8 cellular contexts compared by ENCODE assay signal in genomic region chr21:33199516-33200217, GRCh38. TPM values are rescaled to one million over a fixed set of nuclear protein-coding genes. Genes with fewer than 3 reads are reported as not detected.
A peak's percentile ranks its signal among the peaks of the same experiment; 100 is the strongest.
DNase-seq lines count a peak whose midpoint lies in the region; ATAC-seq, FAIRE-seq and TF ChIP-seq lines count a peak whose summit lies in the region.

No MANE protein-coding gene starts in this region.

- TF ChIP-seq RAD21 in HepG2 (CRISPR knock-in tag; IDR thresholded peaks at IDR 0.05): peak; percentile 86

- POLR2A ChIA-PET in HepG2 (lab: Yijun Ruan, JAX): interaction anchor here (1.1 kb wide), 1 partner anchor 125 kb away, joined by 5 read pairs; the partner anchor contains the start of gene IFNAR1

- H2AFZ ChIP-seq in HepG2 (ENCODE audit: low read length): no peak overlapping the region

- peak; percentile 90 for FAIRE-seq in HepG2 (lab: Jason Lieb, UNC)

- CTCF ChIA-PET in HepG2 (lab: Yijun Ruan, JAX; ENCODE audit: low intra/inter-chr PET ratio, low total read pairs): interaction anchor here (0.7 to 2.2 kb wide), 6 partner anchors 31 to 245 kb away, joined by 3 to 22 read pairs (median 10); no protein-coding TSS in a partner anchor

- DNase-seq in AG20443 (ENCODE audit: low spot score): peak; percentile 87
- DNase-seq in NCI-H345 treated with DMSO at 0.1 percent for 48 hours (lab: John Stamatoyannopoulos, UW; ENCODE audit: unreplicated experiment): peak; percentile 91
- peak; percentile 75 for DNase-seq in activated CD4-positive, CD25-positive, alpha-beta regulatory T cell treated with anti-CD3 and anti-CD28 coated beads, Interleukin-2, amount 50 U/mL, for 16 hours (ENCODE audit: low read depth, low spot score)
- peak; percentile 86 for DNase-seq in cerebellum (ENCODE audit: low spot score)
- peak; percentile 88 for DNase-seq in HepG2 (ENCODE audit: low spot score)
- peak; percentile 42 to 68 (median 68) for DNase-seq in stimulated activated CD4-positive, alpha-beta T cell treated with anti-CD3 and anti-CD28 coated beads, TNF-alpha, amount 100 ng/mL, for 1 hour (ENCODE audit: low read depth in 3 of 3, low spot score in 1 of 3)

- no TSS peak for BruUV-seq in HepG2 (replicated peaks; lab: Mats Ljungman, UMichigan)

- TF ChIP-seq EP300 in HepG2 (IDR thresholded peaks at IDR 0.05; ENCODE audit: low read depth in 2 of 2, low read length in 2 of 2) (no peak), HepG2 (CRISPR knock-in tag; IDR thresholded peaks at IDR 0.05; ENCODE audit: borderline replicate concordance) (no peak)

- no peaks in the 10 kb centered on the region for H3K36me3 ChIP-seq in HepG2 (replicated peaks in 1 of 2; ENCODE audit: control insufficient read depth in 1 of 2, insufficient read depth in 2 of 2, low read length in 2 of 2)

- no peak overlapping the region for H3K4me3 ChIP-seq in HepG2 (replicated peaks in 1 of 3; ENCODE audit: insufficient read depth in 1 of 3, low read depth in 2 of 3, low read length in 3 of 3)

- H3K9me3 ChIP-seq in HepG2 (ENCODE audit: low read length): no peaks in the 10 kb centered on the region

- H3K27me3 ChIP-seq in HepG2 (ENCODE audit: control insufficient read depth in 1 of 2, insufficient read depth in 2 of 2, low read length in 2 of 2): peaks cover 0 to 20% of the 10 kb centered on the region in 2 experiments; a peak in 2 of 5 replicates

- WGBS in HepG2 (ENCODE audit: low lambda C conversion rate): 18% methylated on average over 8 of the region's 8 CpGs

- in situ Hi-C loops in HepG2 (cut with HindIII; ENCODE audit: extremely low pct_ligation_motif_present, low pct_unique_long_range_greater_than_20kb): loop anchor here (5.0 to 10.0 kb wide), 4 partner anchors 163 to 365 kb away; no protein-coding TSS in a partner anchor

- ATAC-seq in GM18907 (IDR thresholded peaks at IDR 0.05; ENCODE audit: unreplicated experiment): peak; percentile 69
- ATAC-seq in HG03342 (IDR thresholded peaks at IDR 0.05; ENCODE audit: unreplicated experiment): peak; percentile 71
- peak; percentile 76 for ATAC-seq in HepG2

- peak; percentile 89 for TF ChIP-seq CTCF in HepG2 (CRISPR knock-in tag; IDR thresholded peaks at IDR 0.05)

- no peaks in the 10 kb centered on the region for H4K20me1 ChIP-seq in HepG2 (ENCODE audit: insufficient read depth, low read length)

- H3K4me2 ChIP-seq in HepG2 (ENCODE audit: low read depth, low read length): no peak overlapping the region

- no peaks in the 10 kb centered on the region for H3K79me2 ChIP-seq in HepG2 (ENCODE audit: insufficient read depth, low read length)

- no peak overlapping the region for H3K9ac ChIP-seq in HepG2 (ENCODE audit: insufficient read depth, low read depth, low read length)

- intact Hi-C loops in HepG2 (cut with micrococcal nuclease; ENCODE audit: unreplicated experiment): loop anchor here (1.0 to 5.0 kb wide), 4 partner anchors 68 to 246 kb away; partner anchors contain the start of genes IFNAR1 and IL10RB

- no peak for TF ChIP-seq POLR2A in HepG2 (IDR thresholded peaks at IDR 0.05; ENCODE audit: insufficient read depth in 1 of 2, low read depth in 2 of 2, low read length in 2 of 2)

- no peak overlapping the region for H3K27ac ChIP-seq in HepG2 (ENCODE audit: extremely low read length, insufficient read depth, low read length)

- H3K4me1 ChIP-seq in HepG2 (ENCODE audit: insufficient read depth, low read length): peaks cover 31% of the 10 kb centered on the region

TF ChIP-seq in HepG2, 621 proteins besides CTCF, POLR2A, EP300 and RAD21 (continues in another document):
- TF ChIP-seq PLRG1 (conservative IDR thresholded peaks at IDR 0.05): no peak
- no peak for TF ChIP-seq FOXC1 (CRISPR knock-in tag; IDR thresholded peaks at IDR 0.05; ENCODE audit: borderline replicate concordance)
- TF ChIP-seq, protein P1, sequence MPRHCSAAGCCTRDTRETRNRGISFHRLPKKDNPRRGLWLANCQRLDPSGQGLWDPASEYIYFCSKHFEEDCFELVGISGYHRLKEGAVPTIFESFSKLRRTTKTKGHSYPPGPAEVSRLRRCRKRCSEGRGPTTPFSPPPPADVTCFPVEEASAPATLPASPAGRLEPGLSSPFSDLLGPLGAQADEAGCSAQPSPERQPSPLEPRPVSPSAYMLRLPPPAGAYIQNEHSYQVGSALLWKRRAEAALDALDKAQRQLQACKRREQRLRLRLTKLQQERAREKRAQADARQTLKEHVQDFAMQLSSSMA (CRISPR knock-in tag; IDR thresholded peaks at IDR 0.05): no peak
- TF ChIP-seq ZNF407 (CRISPR knock-in tag; IDR thresholded peaks at IDR 0.05; ENCODE audit: not compliant biosample characterization): no peak
- TF ChIP-seq ZNF768 (CRISPR knock-in tag; IDR thresholded peaks at IDR 0.05): no peak
- 0 out of 2 replicates have a peak, but pooled peaks have one; percentile 44 for TF ChIP-seq IRF2 (CRISPR knock-in tag; IDR thresholded peaks at IDR 0.05)
- TF ChIP-seq ONECUT2 (CRISPR knock-in tag; IDR thresholded peaks at IDR 0.05): no peak

RNA-seq across cellular contexts. Expression of gene IFNAR2, which starts 30.1 kb away (rescaled TPM):
- total RNA-seq in cerebellum (14.7 TPM), HepG2 (2016; rRNA removed; fragmentation: Illumina TruSeq; extraction: Trizol) (5.1 TPM in 2 replicates)
- 8.0 and 10.6 TPM in 2 replicates for total RNA-seq in HepG2 (2016; cell fraction: cytosol; rRNA removed; fragmentation: Illumina TruSeq; extraction: Trizol; ENCODE audit: low read depth)
- total RNA-seq in HepG2 (2016; cell fraction: insoluble cytoplasmic fraction; rRNA removed; fragmentation: Illumina TruSeq; extraction: Trizol): 5.5 and 7.2 TPM in 2 replicates
- total RNA-seq in HepG2 (2016; cell fraction: membrane; rRNA removed; fragmentation: Illumina TruSeq; extraction: Trizol): 11.6 and 12.1 TPM in 2 replicates
- total RNA-seq in HepG2 (2016; cell fraction: nucleus; rRNA removed; fragmentation: Illumina TruSeq; extraction: Trizol): 10.4 and 11.8 TPM in 2 replicates
- 22.7 and 24.1 TPM in 2 replicates for polyA plus RNA-seq in HepG2 (2011; rRNA removed)
- 9.2 and 17.6 TPM in 2 replicates for polyA plus RNA-seq in HepG2 (2011; cell fraction: cytosol; rRNA removed)
- polyA plus RNA-seq in HepG2 (2011; cell fraction: nucleus; rRNA removed): 6.2 and 9.8 TPM in 2 replicates
- 17.1 and 17.4 TPM in 2 replicates for polyA plus RNA-seq in HepG2 (2012)
- polyA plus RNA-seq in HepG2 (2016; cell fraction: cytosol; fragmentation: Illumina TruSeq; extraction: Trizol; ENCODE audit: low read depth): 23.1 and 23.9 TPM in 2 replicates
- polyA plus RNA-seq in HepG2 (2016; cell fraction: insoluble cytoplasmic fraction; fragmentation: Illumina TruSeq; extraction: Trizol; ENCODE audit: low read depth): 12.2 and 18.4 TPM in 2 replicates
- polyA plus RNA-seq in HepG2 (2016; cell fraction: membrane; fragmentation: Illumina TruSeq; extraction: Trizol; ENCODE audit: low read depth): 23.8 and 24.7 TPM in 2 replicates
- 25.5 and 26.4 TPM in 2 replicates for polyA plus RNA-seq in HepG2 (2016; cell fraction: nucleus; fragmentation: Illumina TruSeq; extraction: Trizol; ENCODE audit: insufficient read depth, low read depth)
- 7.5 and 12.0 TPM in 2 replicates for polyA minus RNA-seq in HepG2 (2011; rRNA and poly(A)+ RNA removed; ENCODE audit: low replicate concordance)
- 6.8 and 9.2 TPM in 2 replicates for polyA minus RNA-seq in HepG2 (2011; cell fraction: cytosol; rRNA and poly(A)+ RNA removed)
- polyA minus RNA-seq in HepG2 (2011; cell fraction: nucleus; rRNA and poly(A)+ RNA removed): 12.5 and 21.0 TPM in 2 replicates
